ENCODE assay signal across 26 cellular contexts in genomic region chr7:15963206-15963605, GRCh38.
"Had no signal": no experiment of that assay in that cellular context is flagged by ENCODE, and none has a peak within 500 bp of the region (broad histone marks: within the 10 kb centered on the region; RNA-seq: fewer than 3 reads in every experiment).

No MANE protein-coding gene starts in this region.

- H3K27me3 ChIP-seq: breast epithelium, MG63, Peyer's patch, SJSA1 had no signal

- H3K4me3 Mint-ChIP-seq: activated CD8-positive, alpha-beta T cell treated with anti-CD3 and anti-CD28 coated beads, Interleukin-2, amount 10 ng/mL, durations not matched to agents 7 days and 5 days; activated naive CD4-positive, alpha-beta T cell treated with anti-CD3 and anti-CD28 coated beads, Interleukin-2, amount 50 U/mL, for 24 hours; T-helper 1 cell treated with Interleukin-12 subunit alpha and Interleukin-12 subunit beta and Interleukin-4 antibody, amounts not matched to agents 30 μg/mL and 1 μg/mL, for 36 hours; WTC11 had no signal

- H3K9me3 ChIP-seq: breast epithelium, MG63, Peyer's patch, SJSA1 had no signal

- H3K4me3 ChIP-seq: breast epithelium, MG63, Peyer's patch, SJSA1 had no signal

- DNase-seq: activated CD4-positive, alpha-beta T cell treated with anti-CD3 and anti-CD28 coated beads for 48 hours; activated CD4-positive, alpha-beta T cell treated with anti-CD3 and anti-CD28 coated beads, Interleukin-2, amount 50 U/mL, for 4 hours; activated CD4-positive, CD25-positive, alpha-beta regulatory T cell treated with anti-CD3 and anti-CD28 coated beads, Interleukin-2, amount 50 U/mL, for 72 hours; activated CD8-positive, alpha-beta memory T cell treated with anti-CD3 and anti-CD28 coated beads, Interleukin-2, amount 50 U/mL, for 48 hours; activated CD8-positive, alpha-beta T cell treated with anti-CD3 and anti-CD28 coated beads, Interleukin-2, amount 10 ng/mL, durations not matched to agents 7 days and 5 days; activated effector memory CD4-positive, alpha-beta T cell treated with Interleukin-2 at 50 U/mL for 16 hours; activated naive CD4-positive, alpha-beta T cell; activated T-cell treated with anti-CD3 and anti-CD28 coated beads, Interleukin-2, amount 50 U/mL, for 1 hour; aorta; caudate nucleus; MG63; NCI-H1105; NCI-H146; NCI-H187 treated with DMSO at 0.1 percent for 48 hours; NCI-H510A treated with DMSO at 0.1 percent for 48 hours; NCI-H774; NK-92 treated with Interleukin-12 subunit alpha and Interleukin-12 subunit beta, amount 100 ng/mL, for 24 hours; Peyer's patch; Right ventricle myocardium superior had no signal

- H3K4me1 Mint-ChIP-seq: activated naive CD4-positive, alpha-beta T cell treated with anti-CD3 and anti-CD28 coated beads, Interleukin-2, amount 50 U/mL, for 24 hours; WTC11 had no signal

- H3K36me3 ChIP-seq: breast epithelium, MG63, Peyer's patch, SJSA1 had no signal

- H3K9ac ChIP-seq: KMS-11 had no signal

- H3K27ac Mint-ChIP-seq: activated CD8-positive, alpha-beta T cell treated with anti-CD3 and anti-CD28 coated beads, Interleukin-2, amount 10 ng/mL, durations not matched to agents 7 days and 5 days; activated naive CD4-positive, alpha-beta T cell treated with anti-CD3 and anti-CD28 coated beads, Interleukin-2, amount 50 U/mL, for 24 hours; T-helper 1 cell treated with Interleukin-12 subunit alpha and Interleukin-12 subunit beta and Interleukin-4 antibody, amounts not matched to agents 30 μg/mL and 1 μg/mL, for 36 hours; WTC11 had no signal

- H3K4me1 ChIP-seq: breast epithelium, Peyer's patch, SJSA1 had no signal

- H3K9me3 Mint-ChIP-seq: activated naive CD4-positive, alpha-beta T cell treated with anti-CD3 and anti-CD28 coated beads, Interleukin-2, amount 50 U/mL, for 24 hours; WTC11 had no signal

- H3K36me3 Mint-ChIP-seq: activated naive CD4-positive, alpha-beta T cell treated with anti-CD3 and anti-CD28 coated beads, Interleukin-2, amount 50 U/mL, for 24 hours; WTC11 had no signal

- H3K4me2 ChIP-seq: KMS-11 had no signal

- H3K27ac ChIP-seq: breast epithelium, KMS-11, Peyer's patch, RWPE1, SJSA1 had no signal

- H3K27me3 Mint-ChIP-seq: activated naive CD4-positive, alpha-beta T cell treated with anti-CD3 and anti-CD28 coated beads, Interleukin-2, amount 50 U/mL, for 24 hours had no signal
